11 cellular contexts compared by ENCODE assay signal in the genomic region with DNA sequence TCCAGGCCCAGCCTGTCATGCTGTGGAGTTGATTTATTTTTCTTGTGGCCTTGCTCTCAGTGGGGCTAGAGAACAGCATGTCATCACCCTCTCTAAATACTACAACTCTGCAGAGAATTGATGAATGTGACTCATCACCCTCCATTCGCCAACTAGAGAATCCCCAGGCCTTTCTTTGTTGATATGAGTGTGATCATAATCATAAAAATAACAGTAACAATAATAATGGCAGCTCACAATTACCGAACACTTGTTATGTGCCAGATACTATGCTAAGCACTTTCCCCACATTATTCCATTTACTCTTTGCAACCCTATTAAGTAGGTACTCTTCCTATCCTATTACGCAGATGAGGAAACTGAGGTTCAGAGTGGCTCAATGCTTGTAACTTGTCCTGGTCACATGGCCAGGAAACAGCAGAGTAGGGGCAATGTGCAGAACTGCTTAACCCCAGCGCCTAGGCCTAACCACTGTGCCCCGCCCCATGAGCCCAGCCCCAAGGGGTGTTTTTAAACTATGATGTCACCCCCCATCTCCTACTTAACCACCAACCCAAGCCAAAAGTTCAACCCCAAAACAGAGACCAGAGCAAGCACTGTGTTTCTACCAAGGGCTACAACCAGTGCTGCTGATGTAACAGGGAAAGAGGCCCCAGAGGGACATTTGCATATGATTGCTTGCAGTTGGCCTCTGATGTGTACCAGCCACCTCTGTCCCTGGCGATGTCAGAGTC.
DNase-seq lines count a peak whose midpoint lies in the region; ATAC-seq and TF ChIP-seq lines count a peak whose summit lies in the region.
"Had no signal": no experiment of that assay in that cellular context is flagged by ENCODE, and none has a peak within 500 bp of the region (broad histone marks: within the 10 kb centered on the region; RNA-seq: fewer than 3 reads in every experiment).

No MANE protein-coding gene starts in this region.

- no peaks in the 10 kb centered on the region for H4K20me1 ChIP-seq in BLaER1 treated with 17β-estradiol and CSF1 and Interleukin-3, amounts not matched to agents 10 nM and 100 nM

- ATAC-seq in sciatic nerve, result no peak
- no peak for ATAC-seq in GM18909 (IDR thresholded peaks at IDR 0.05; ENCODE audit: poor library complexity, unreplicated experiment)

- no peaks in the 10 kb centered on the region for H3K9me3 Mint-ChIP-seq in activated T-helper 1 cell treated with anti-CD3 and anti-CD28 coated beads, Interleukin-12 subunit alpha, Interleukin-12 subunit beta, Interleukin-2, Interleukin-4 antibody, amounts not matched to agents 30 ng/mL and 10 ng/mL and 1 ng/mL, durations not matched to agents 14 hours and 24 hours and 36 hours
- H3K9me3 Mint-ChIP-seq: nephron had no signal

- H3K4me1 Mint-ChIP-seq in activated T-helper 1 cell treated with anti-CD3 and anti-CD28 coated beads, Interleukin-12 subunit alpha, Interleukin-12 subunit beta, Interleukin-2, Interleukin-4 antibody, amounts not matched to agents 30 ng/mL and 10 ng/mL and 1 ng/mL, durations not matched to agents 14 hours and 24 hours and 36 hours (ENCODE audit: low read depth), result peaks cover 17% of the 10 kb centered on the region

- DNase-seq in brain pericyte (ENCODE audit: low read depth, low spot score) (peak; percentile 68), midbrain (lab: John Stamatoyannopoulos, UW) (peak; percentile 5), sciatic nerve (ENCODE audit: low spot score) (no peak), GM13976 (ENCODE audit: low spot score) (no peak)
- no peak for DNase-seq in activated T-helper 1 cell treated with anti-CD3 and anti-CD28 coated beads, Interleukin-12 subunit alpha, Interleukin-12 subunit beta, Interleukin-2, Interleukin-4 antibody, amounts not matched to agents 30 ng/mL and 10 ng/mL and 1 ng/mL, durations not matched to agents 14 hours and 24 hours and 36 hours (ENCODE audit: low spot score)
- DNase-seq: NCI-H2029 treated with DMSO at 0.1 percent for 48 hours; stimulated activated naive CD4-positive, alpha-beta T cell had no signal

- no peak overlapping the region for H3K4me3 ChIP-seq in BLaER1 treated with 17β-estradiol and CSF1 and Interleukin-3, amounts not matched to agents 10 nM and 100 nM
- no peak overlapping the region for H3K4me3 ChIP-seq in HUES48 (ENCODE audit: low read depth, low read length)

- in situ Hi-C loops in GM13976 (cut with MboI; ENCODE audit: low sequenced_read_pairs, unreplicated experiment), result no loop called here

- no peaks in the 10 kb centered on the region for H3K27me3 ChIP-seq in BLaER1 treated with 17β-estradiol and CSF1 and Interleukin-3, amounts not matched to agents 10 nM and 100 nM
- H3K27me3 ChIP-seq in HUES48 (ENCODE audit: control insufficient read depth, insufficient read depth, low read length), result peaks cover 4% of the 10 kb centered on the region; the same call in 1 of the 2 replicates

- H3K9me3 ChIP-seq in BLaER1 treated with 17β-estradiol and CSF1 and Interleukin-3, amounts not matched to agents 10 nM and 100 nM (replicated peaks in 1 of 11), result no peaks in the 10 kb centered on the region
- no peaks in the 10 kb centered on the region for H3K9me3 ChIP-seq in HUES48 (ENCODE audit: control insufficient read depth, insufficient read depth, low read length)

- no peaks in the 10 kb centered on the region for H3K36me3 ChIP-seq in BLaER1 treated with 17β-estradiol and CSF1 and Interleukin-3, amounts not matched to agents 10 nM and 100 nM
- H3K36me3 ChIP-seq in HUES48 (ENCODE audit: control insufficient read depth, insufficient read depth, low read length), result no peaks in the 10 kb centered on the region

- H3K4me2 ChIP-seq in BLaER1 treated with 17β-estradiol and CSF1 and Interleukin-3, amounts not matched to agents 10 nM and 100 nM, result peak overlapping the region in 10 of 11 experiments; percentile 6 to 57 (median 42); a peak in 16 of 22 replicates

- H3K27me3 Mint-ChIP-seq in activated T-helper 1 cell treated with anti-CD3 and anti-CD28 coated beads, Interleukin-12 subunit alpha, Interleukin-12 subunit beta, Interleukin-2, Interleukin-4 antibody, amounts not matched to agents 30 ng/mL and 10 ng/mL and 1 ng/mL, durations not matched to agents 14 hours and 24 hours and 36 hours (ENCODE audit: insufficient read depth), result peaks cover 7% of the 10 kb centered on the region

- no peak for TF ChIP-seq CTCF in GM13976 (IDR thresholded peaks at IDR 0.05; ENCODE audit: borderline replicate concordance, control extremely low read depth, extremely low read depth, insufficient read depth, missing control alignments)

- H3K27ac Mint-ChIP-seq in activated T-helper 1 cell treated with anti-CD3 and anti-CD28 coated beads, Interleukin-12 subunit alpha, Interleukin-12 subunit beta, Interleukin-2, Interleukin-4 antibody, amounts not matched to agents 30 ng/mL and 10 ng/mL and 1 ng/mL, durations not matched to agents 14 hours and 24 hours and 36 hours, result no peak overlapping the region
- H3K27ac Mint-ChIP-seq: nephron had no signal

- no peaks in the 10 kb centered on the region for H3K36me3 Mint-ChIP-seq in activated T-helper 1 cell treated with anti-CD3 and anti-CD28 coated beads, Interleukin-12 subunit alpha, Interleukin-12 subunit beta, Interleukin-2, Interleukin-4 antibody, amounts not matched to agents 30 ng/mL and 10 ng/mL and 1 ng/mL, durations not matched to agents 14 hours and 24 hours and 36 hours (ENCODE audit: low read depth)

- no peak overlapping the region for H3K4me3 Mint-ChIP-seq in activated T-helper 1 cell treated with anti-CD3 and anti-CD28 coated beads, Interleukin-12 subunit alpha, Interleukin-12 subunit beta, Interleukin-2, Interleukin-4 antibody, amounts not matched to agents 30 ng/mL and 10 ng/mL and 1 ng/mL, durations not matched to agents 14 hours and 24 hours and 36 hours
- H3K4me3 Mint-ChIP-seq: nephron had no signal

- H3K4me1 ChIP-seq in BLaER1 treated with 17β-estradiol and CSF1 and Interleukin-3, amounts not matched to agents 10 nM and 100 nM, result peaks cover 10 to 56% (median 33%) of the 10 kb centered on the region in 10 experiments; a peak in 18 of 20 replicates
- peaks cover 11% of the 10 kb centered on the region for H3K4me1 ChIP-seq in HUES48 (ENCODE audit: control insufficient read depth, insufficient read depth, low read length)

- no peak overlapping the region for H3K27ac ChIP-seq in BLaER1 treated with 17β-estradiol and CSF1 and Interleukin-3, amounts not matched to agents 10 nM and 100 nM
- peak overlapping the region; percentile 30 for H3K27ac ChIP-seq in HUES48 (ENCODE audit: low read depth, low read length)

- no peak overlapping the region for H3K9ac ChIP-seq in BLaER1 treated with 17β-estradiol and CSF1 and Interleukin-3, amounts not matched to agents 10 nM and 100 nM
- no peak overlapping the region for H3K9ac ChIP-seq in HUES48 (ENCODE audit: low read depth, low read length)

- intact Hi-C loops in sciatic nerve (cut with DNase I), result no loop called here
- intact Hi-C loops in activated T-helper 1 cell treated with anti-CD3 and anti-CD28 coated beads, Interleukin-12 subunit alpha, Interleukin-12 subunit beta, Interleukin-2, Interleukin-4 antibody, amounts not matched to agents 30 ng/mL and 10 ng/mL and 1 ng/mL, durations not matched to agents 14 hours and 24 hours and 36 hours (cut with micrococcal nuclease), result no loop called here

Comparison
In these comparisons a context has a peak if more than half of its experiments do, and no peak if none do; other contexts are left out.
1. DNase-seq: peak in brain pericyte (single experiment) and midbrain (single experiment); none in sciatic nerve (single experiment), GM13976 (single experiment) and activated T-helper 1 cell treated with anti-CD3 and anti-CD28 coated beads, Interleukin-12 subunit alpha, Interleukin-12 subunit beta, Interleukin-2, Interleukin-4 antibody, amounts not matched to agents 30 ng/mL and 10 ng/mL and 1 ng/mL, durations not matched to agents 14 hours and 24 hours and 36 hours (single experiment).